In genomic region chrX:1051421-1051820, GRCh38 we compare ENCODE assay signal across 31 cellular contexts.
"Had no signal": no experiment of that assay in that cellular context is flagged by ENCODE, and none has a peak within 500 bp of the region (broad histone marks: within the 10 kb centered on the region; RNA-seq: fewer than 3 reads in every experiment).

No MANE protein-coding gene starts in this region.

- H3K27me3 ChIP-seq: neural progenitor cell, ovary, spleen, suprapubic skin, testis, tibial artery, transverse colon, upper lobe of right lung, uterus had no signal

- H3K9ac ChIP-seq: neural progenitor cell, parathyroid adenoma had no signal

- H3K27me3 Mint-ChIP-seq: stimulated activated memory B cell treated with anti-CD40 and anti-IgM and Interleukin-4, amounts not matched to agents 10 μg/mL and 1 μg/mL and 100 μg/mL, for 72 hours; stimulated activated naive CD8-positive, alpha-beta T cell treated with anti-CD3 and anti-CD28 coated beads, Interleukin-15, amount 100 ng/mL, for 72 hours; type B pancreatic cell had no signal

- H3K27ac Mint-ChIP-seq: natural killer cell; nephron; neural progenitor cell; progenitor cell of endocrine pancreas; stimulated activated memory B cell treated with anti-CD40 and anti-IgM and Interleukin-4, amounts not matched to agents 10 μg/mL and 1 μg/mL and 100 μg/mL, for 72 hours; stimulated activated naive CD8-positive, alpha-beta T cell treated with anti-CD3 and anti-CD28 coated beads, Interleukin-15, amount 100 ng/mL, for 72 hours; type B pancreatic cell had no signal

- H3K36me3 ChIP-seq: neural progenitor cell, ovary, spleen, suprapubic skin, tibial artery, transverse colon, upper lobe of right lung, uterus had no signal

- H3K79me2 ChIP-seq: parathyroid adenoma had no signal

- H3K27ac ChIP-seq: neural progenitor cell, ovary, parathyroid adenoma, psoas muscle, skin epidermis, spleen, suprapubic skin, testis, tibial artery, transverse colon, upper lobe of right lung, uterus had no signal

- H3K9me3 Mint-ChIP-seq: type B pancreatic cell had no signal

- H3K4me1 ChIP-seq: neural progenitor cell, parathyroid adenoma, psoas muscle, spleen, suprapubic skin, testis, tibial artery, transverse colon, upper lobe of right lung, uterus had no signal

- H3K4me2 ChIP-seq: neural progenitor cell, smooth muscle cell had no signal

- ATAC-seq: natural killer cell; psoas muscle; right cardiac atrium; sciatic nerve; stimulated activated memory B cell treated with anti-CD40 and anti-IgM and Interleukin-4, amounts not matched to agents 10 μg/mL and 1 μg/mL and 100 μg/mL, for 72 hours; stimulated activated naive CD8-positive, alpha-beta T cell treated with anti-CD3 and anti-CD28 coated beads, Interleukin-15, amount 100 ng/mL, for 72 hours; stimulated activated naive CD8-positive, alpha-beta T cell treated with anti-CD3 and anti-CD28 coated beads, Interleukin-15, Interleukin-2, amounts not matched to agents 100 U/mL and 50 U/mL, for 24 hours; upper lobe of right lung had no signal

- DNase-seq: natural killer cell; occipital lobe; ovary; posterior cingulate gyrus; psoas muscle; right cardiac atrium; stimulated activated CD4-positive, alpha-beta T cell treated with anti-CD3 and anti-CD28 coated beads, Interleukin-12 subunit alpha, Interleukin-12 subunit beta, amount 100 ng/mL, for 4 hours; stimulated activated CD4-positive, alpha-beta T cell treated with anti-CD3 and anti-CD28 coated beads, Interleukin-1b, Interleukin-23, amount 100 ng/mL, for 48 hours; stimulated activated CD4-positive, alpha-beta T cell treated with anti-CD3 and anti-CD28 coated beads, Interleukin-4, amount 100 ng/mL, for 1 hour; stimulated activated CD4-positive, alpha-beta T cell treated with anti-CD3 and anti-CD28 coated beads, Interleukin-4, amount 100 ng/mL, for 4 hours; stimulated activated CD8-positive, alpha-beta memory T cell treated with anti-CD3 and anti-CD28 coated beads, Interleukin-4, amount 100 ng/mL, for 48 hours; stimulated activated naive CD4-positive, alpha-beta T cell; stimulated activated naive CD8-positive, alpha-beta T cell treated with anti-CD3 and anti-CD28 coated beads, Interleukin-15, amount 100 ng/mL, for 72 hours; stimulated activated naive CD8-positive, alpha-beta T cell treated with anti-CD3 and anti-CD28 coated beads, Interleukin-15, Interleukin-2, amounts not matched to agents 100 U/mL and 50 U/mL, for 24 hours; substantia nigra; testis; transverse colon; uterus had no signal

- H3K4me1 Mint-ChIP-seq: natural killer cell; nephron; neural progenitor cell; stimulated activated memory B cell treated with anti-CD40 and anti-IgM and Interleukin-4, amounts not matched to agents 10 μg/mL and 1 μg/mL and 100 μg/mL, for 72 hours; stimulated activated naive CD8-positive, alpha-beta T cell treated with anti-CD3 and anti-CD28 coated beads, Interleukin-15, amount 100 ng/mL, for 72 hours had no signal

- H3K9me3 ChIP-seq: ovary, testis had no signal

- H2AFZ ChIP-seq: neural progenitor cell, parathyroid adenoma had no signal

- H3K4me3 ChIP-seq: neural progenitor cell, ovary, psoas muscle, skin epidermis, smooth muscle cell, spleen, suprapubic skin, testis, tibial artery, transverse colon, upper lobe of right lung, uterus had no signal

- H3K36me3 Mint-ChIP-seq: natural killer cell; neural progenitor cell; stimulated activated memory B cell treated with anti-CD40 and anti-IgM and Interleukin-4, amounts not matched to agents 10 μg/mL and 1 μg/mL and 100 μg/mL, for 72 hours; type B pancreatic cell had no signal

- H3K4me3 Mint-ChIP-seq: natural killer cell; nephron; neural progenitor cell; stimulated activated memory B cell treated with anti-CD40 and anti-IgM and Interleukin-4, amounts not matched to agents 10 μg/mL and 1 μg/mL and 100 μg/mL, for 72 hours; stimulated activated naive CD8-positive, alpha-beta T cell treated with anti-CD3 and anti-CD28 coated beads, Interleukin-15, amount 100 ng/mL, for 72 hours; type B pancreatic cell had no signal
